In genomic region chr22:32621656-32622003, GRCh38 we compare ENCODE assay signal across 13 cellular contexts.
DNase-seq lines count a peak whose midpoint lies in the region; ATAC-seq, FAIRE-seq and TF ChIP-seq lines count a peak whose summit lies in the region.
"Had no signal": no experiment of that assay in that cellular context is flagged by ENCODE, and none has a peak within 500 bp of the region (broad histone marks: within the 10 kb centered on the region; RNA-seq: fewer than 3 reads in every experiment).

No MANE protein-coding gene starts in this region.

- no peak overlapping the region for H3K27ac Mint-ChIP-seq in activated CD4-positive, alpha-beta T cell treated with anti-CD3 and anti-CD28 coated beads, Interleukin-2, amount 10 ng/mL, durations not matched to agents 7 days and 5 days
- H3K27ac Mint-ChIP-seq: activated CD8-positive, alpha-beta T cell treated with anti-CD3 and anti-CD28 coated beads, Interleukin-2, amount 10 ng/mL, durations not matched to agents 7 days and 5 days had no signal

- H3K9ac ChIP-seq in HepG2 (ENCODE audit: insufficient read depth, low read depth, low read length) (peak overlapping the region; percentile 72), rectal smooth muscle tissue (ENCODE audit: low read length) (no peak overlapping the region), PC-3 (ENCODE audit: low read length) (no peak overlapping the region)

- H3K36me3 ChIP-seq in right atrium auricular region, result no peaks in the 10 kb centered on the region
- H3K36me3 ChIP-seq in HepG2 (replicated peaks in 1 of 2; ENCODE audit: control insufficient read depth in 1 of 2, insufficient read depth in 2 of 2, low read length in 2 of 2), result no peaks in the 10 kb centered on the region
- no peaks in the 10 kb centered on the region for H3K36me3 ChIP-seq in rectal smooth muscle tissue (ENCODE audit: control insufficient read depth, insufficient read depth, low read length)
- H3K36me3 ChIP-seq in PC-3 (ENCODE audit: low read depth, low read length), result no peaks in the 10 kb centered on the region

- no peaks in the 10 kb centered on the region for H3K36me3 Mint-ChIP-seq in activated CD4-positive, alpha-beta T cell treated with anti-CD3 and anti-CD28 coated beads, Interleukin-2, amount 10 ng/mL, durations not matched to agents 7 days and 5 days (ENCODE audit: low read depth)

- no peak overlapping the region for H3K4me3 Mint-ChIP-seq in activated CD4-positive, alpha-beta T cell treated with anti-CD3 and anti-CD28 coated beads, Interleukin-2, amount 10 ng/mL, durations not matched to agents 7 days and 5 days
- H3K4me3 Mint-ChIP-seq: activated CD8-positive, alpha-beta T cell treated with anti-CD3 and anti-CD28 coated beads, Interleukin-2, amount 10 ng/mL, durations not matched to agents 7 days and 5 days had no signal

- H3K27me3 Mint-ChIP-seq in activated CD4-positive, alpha-beta T cell treated with anti-CD3 and anti-CD28 coated beads, Interleukin-2, amount 10 ng/mL, durations not matched to agents 7 days and 5 days, result no peaks in the 10 kb centered on the region

- H2AFZ ChIP-seq in HepG2 (ENCODE audit: low read length) (no peak overlapping the region), PC-3 (ENCODE audit: low read length) (no peak overlapping the region)

- 64% methylated on average over 3 of the region's 3 CpGs for WGBS in HepG2 (ENCODE audit: low lambda C conversion rate)

- no peak for TF ChIP-seq RAD21 in HepG2 (CRISPR knock-in tag; IDR thresholded peaks at IDR 0.05)

- H4K20me1 ChIP-seq in HepG2 (ENCODE audit: insufficient read depth, low read length), result no peaks in the 10 kb centered on the region
- H4K20me1 ChIP-seq in PC-3 (ENCODE audit: low read length), result no peaks in the 10 kb centered on the region

- in situ Hi-C loops in HepG2 (cut with HindIII; ENCODE audit: extremely low pct_ligation_motif_present, low pct_unique_long_range_greater_than_20kb), result loop anchor here (5.0 kb wide), 1 partner anchor 84 kb away; no protein-coding TSS in a partner anchor

- H3K4me1 ChIP-seq in right atrium auricular region (peaks cover 0 to 76% of the 10 kb centered on the region in 2 donors), HepG2 (ENCODE audit: insufficient read depth, low read length) (peaks cover 99% of the 10 kb centered on the region), rectal smooth muscle tissue (ENCODE audit: control insufficient read depth, insufficient read depth, low read length) (peaks cover 32% of the 10 kb centered on the region), PC-3 (ENCODE audit: insufficient read depth, low read length) (no peaks in the 10 kb centered on the region)

- H3K4me1 Mint-ChIP-seq in activated CD4-positive, alpha-beta T cell treated with anti-CD3 and anti-CD28 coated beads, Interleukin-2, amount 10 ng/mL, durations not matched to agents 7 days and 5 days, result no peaks in the 10 kb centered on the region

- DNase-seq in right atrium auricular region (ENCODE audit: low spot score) (no peak), Right ventricle myocardium superior (no peak), HepG2 (ENCODE audit: low spot score) (no peak), PC-3 (no peak), AG20443 (ENCODE audit: low spot score) (no peak), GM19240 (ENCODE audit: insufficient read length, low spot score) (no peak)
- DNase-seq in activated CD4-positive, alpha-beta T cell treated with anti-CD3 and anti-CD28 coated beads, Interleukin-2, amount 10 ng/mL, durations not matched to agents 7 days and 5 days, result no peak
- DNase-seq: activated CD8-positive, alpha-beta T cell treated with anti-CD3 and anti-CD28 coated beads, Interleukin-2, amount 10 ng/mL, durations not matched to agents 7 days and 5 days; NCI-H1436 treated with DMSO at 0.1 percent for 48 hours; NCI-H510A treated with DMSO at 0.1 percent for 48 hours; T-helper 9 cell had no signal

- CTCF ChIA-PET in HepG2 (lab: Yijun Ruan, JAX; ENCODE audit: low intra/inter-chr PET ratio, low total read pairs), result no interaction called here
- CTCF ChIA-PET in PC-3 (lab: Charles Lee), result no interaction called here
- CTCF ChIA-PET in activated CD4-positive, alpha-beta T cell treated with anti-CD3 and anti-CD28 coated beads, Interleukin-2, amount 10 ng/mL, durations not matched to agents 7 days and 5 days (lab: Charles Lee), result no interaction called here

- ATAC-seq in Right ventricle myocardium superior (ENCODE audit: poor library complexity) (no peak), HepG2 (no peak), PC-3 (no peak)
- ATAC-seq: activated CD8-positive, alpha-beta T cell treated with anti-CD3 and anti-CD28 coated beads, Interleukin-2, amount 10 ng/mL, durations not matched to agents 7 days and 5 days had no signal

- POLR2A ChIA-PET in HepG2 (lab: Yijun Ruan, JAX) (interaction anchor here (1.3 to 11.5 kb wide), 8 partner anchors 19 to 180 kb away, joined by 4 to 145 read pairs (median 12); partner anchors contain the start of gene TIMP3), PC-3 (lab: Charles Lee; ENCODE audit: unreplicated experiment) (no interaction called here)
- POLR2A ChIA-PET in activated CD4-positive, alpha-beta T cell treated with anti-CD3 and anti-CD28 coated beads, Interleukin-2, amount 10 ng/mL, durations not matched to agents 7 days and 5 days (lab: Charles Lee), result no interaction called here

- H3K4me2 ChIP-seq in HepG2 (ENCODE audit: low read depth, low read length) (peak overlapping the region; percentile 86), PC-3 (ENCODE audit: low read length) (no peak overlapping the region)

- TF ChIP-seq EP300 in HepG2 (IDR thresholded peaks at IDR 0.05; ENCODE audit: low read depth in 2 of 2, low read length in 2 of 2) (no peak), HepG2 (CRISPR knock-in tag; IDR thresholded peaks at IDR 0.05; ENCODE audit: borderline replicate concordance) (no peak)

- H3K9me2 ChIP-seq in PC-3 (replicated peaks; ENCODE audit: low read length), result no peaks in the 10 kb centered on the region

- no peak for FAIRE-seq in HepG2 (lab: Jason Lieb, UNC)
- FAIRE-seq: D721Med had no signal

- H3K27ac ChIP-seq in right atrium auricular region (peak overlapping the region; percentile 85 to 87), HepG2 (ENCODE audit: extremely low read length, insufficient read depth, low read length) (peak overlapping the region; percentile 92), rectal smooth muscle tissue (ENCODE audit: low read depth, low read length) (peak overlapping the region; percentile 83), PC-3 (ENCODE audit: low read length) (no peak overlapping the region)

- H3K4me3 ChIP-seq in right atrium auricular region, result no peak overlapping the region
- H3K4me3 ChIP-seq in HepG2 (replicated peaks in 1 of 3; ENCODE audit: insufficient read depth in 1 of 3, low read depth in 2 of 3, low read length in 3 of 3), result peak overlapping the region; percentile 7 to 60 (median 43); a peak in 3 of 6 replicates
- H3K4me3 ChIP-seq in rectal smooth muscle tissue (ENCODE audit: low read length), result no peak overlapping the region
- H3K4me3 ChIP-seq in PC-3 (ENCODE audit: low read length), result no peak overlapping the region

- BruUV-seq in HepG2 (replicated peaks; lab: Mats Ljungman, UMichigan) (TSS peak; percentile 70), PC-3 (replicated peaks; lab: Mats Ljungman, UMichigan) (no TSS peak)

- H3K9me3 ChIP-seq in right atrium auricular region, result peaks cover 0 to 15% of the 10 kb centered on the region in 2 donors
- H3K9me3 ChIP-seq in HepG2 (ENCODE audit: low read length), result no peaks in the 10 kb centered on the region
- H3K9me3 ChIP-seq in PC-3 (ENCODE audit: low read length), result no peaks in the 10 kb centered on the region

- H3K27me3 ChIP-seq in right atrium auricular region (no peaks in the 10 kb centered on the region), HepG2 (ENCODE audit: control insufficient read depth in 1 of 2, insufficient read depth in 2 of 2, low read length in 2 of 2) (no peaks in the 10 kb centered on the region), rectal smooth muscle tissue (ENCODE audit: control insufficient read depth, insufficient read depth, low read length) (peaks cover 3% of the 10 kb centered on the region), PC-3 (ENCODE audit: low read length) (no peaks in the 10 kb centered on the region)

- TF ChIP-seq POLR2A in HepG2 (IDR thresholded peaks at IDR 0.05; ENCODE audit: insufficient read depth in 1 of 2, low read depth in 2 of 2, low read length in 2 of 2), result no peak

- no peaks in the 10 kb centered on the region for H3K9me3 Mint-ChIP-seq in activated CD4-positive, alpha-beta T cell treated with anti-CD3 and anti-CD28 coated beads, Interleukin-2, amount 10 ng/mL, durations not matched to agents 7 days and 5 days

- intact Hi-C loops in Right ventricle myocardium superior (cut with DNase I) (loop anchor here (5.0 kb wide), 1 partner anchor 89 kb away; no protein-coding TSS in a partner anchor), HepG2 (cut with micrococcal nuclease; ENCODE audit: unreplicated experiment) (no loop called here), PC-3 (cut with micrococcal nuclease) (no loop called here)

- H3K79me2 ChIP-seq in HepG2 (ENCODE audit: insufficient read depth, low read length), result no peaks in the 10 kb centered on the region
- no peaks in the 10 kb centered on the region for H3K79me2 ChIP-seq in PC-3 (ENCODE audit: low read length)

- H3F3A ChIP-seq in PC-3 (ENCODE audit: low read length, unreplicated experiment), result no peaks in the 10 kb centered on the region

- TF ChIP-seq CTCF in right atrium auricular region (IDR thresholded peaks at IDR 0.05) (no peak), HepG2 (CRISPR knock-in tag; IDR thresholded peaks at IDR 0.05) (no peak), PC-3 (conservative IDR thresholded peaks at IDR 0.05; ENCODE audit: low read depth, low read length) (no peak)

TF ChIP-seq in HepG2, 621 proteins besides CTCF, POLR2A, EP300 and RAD21 (continues in another document):
- TF ChIP-seq, protein P1, sequence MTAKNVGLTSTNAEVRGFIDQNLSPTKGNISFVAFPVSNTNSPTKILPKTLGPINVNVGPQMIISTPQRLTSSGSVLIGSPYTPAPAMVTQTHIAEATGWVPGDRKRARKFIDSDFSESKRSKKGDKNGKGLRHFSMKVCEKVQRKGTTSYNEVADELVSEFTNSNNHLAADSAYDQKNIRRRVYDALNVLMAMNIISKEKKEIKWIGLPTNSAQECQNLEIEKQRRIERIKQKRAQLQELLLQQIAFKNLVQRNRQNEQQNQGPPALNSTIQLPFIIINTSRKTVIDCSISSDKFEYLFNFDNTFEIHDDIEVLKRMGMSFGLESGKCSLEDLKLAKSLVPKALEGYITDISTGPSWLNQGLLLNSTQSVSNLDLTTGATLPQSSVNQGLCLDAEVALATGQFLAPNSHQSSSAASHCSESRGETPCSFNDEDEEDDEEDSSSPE (CRISPR knock-in tag; IDR thresholded peaks at IDR 0.05), result no peak
- TF ChIP-seq, protein P2, sequence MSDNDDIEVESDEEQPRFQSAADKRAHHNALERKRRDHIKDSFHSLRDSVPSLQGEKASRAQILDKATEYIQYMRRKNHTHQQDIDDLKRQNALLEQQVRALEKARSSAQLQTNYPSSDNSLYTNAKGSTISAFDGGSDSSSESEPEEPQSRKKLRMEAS (IDR thresholded peaks at IDR 0.05), result peak; percentile 31
- 0 out of 2 replicates have a peak, but pooled peaks have one; percentile 14 for TF ChIP-seq SP2 (CRISPR knock-in tag; IDR thresholded peaks at IDR 0.05)
- TF ChIP-seq NRL (CRISPR knock-in tag; IDR thresholded peaks at IDR 0.05; ENCODE audit: borderline replicate concordance), result 0 out of 2 replicates have a peak, but pooled peaks have one; percentile 21

Comparison
In these comparisons a context has a peak if more than half of its experiments do, and no peak if none do; other contexts are left out.
1. H3K4me3 ChIP-seq: peak in HepG2 (3 of 3); none in right atrium auricular region (0 of 2), rectal smooth muscle tissue (single experiment) and PC-3 (single experiment).